In the genomic region with DNA sequence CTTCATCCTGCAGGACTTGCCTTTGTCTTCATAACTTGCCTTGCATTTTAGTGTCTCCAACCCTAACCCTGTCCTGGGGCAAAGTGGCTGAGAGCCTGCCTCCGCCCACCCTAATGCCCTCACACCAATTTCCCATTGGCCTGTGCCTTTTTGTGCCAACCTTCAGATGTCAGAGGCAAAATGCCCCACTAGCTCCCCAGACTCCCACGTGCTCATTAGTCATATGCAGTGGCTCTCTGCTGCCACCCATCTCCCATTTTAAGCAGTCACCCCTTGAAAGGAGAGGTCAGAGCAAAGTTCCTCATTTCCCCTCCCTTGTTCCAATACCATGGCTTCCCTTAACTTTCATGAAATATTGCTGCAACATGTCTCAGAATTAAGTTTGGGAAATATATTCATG, we compare ENCODE assay signal across 9 cellular contexts.
DNase-seq lines count a peak whose midpoint lies in the region; ATAC-seq and TF ChIP-seq lines count a peak whose summit lies in the region.
"Had no signal": no experiment of that assay in that cellular context is flagged by ENCODE, and none has a peak within 500 bp of the region (broad histone marks: within the 10 kb centered on the region; RNA-seq: fewer than 3 reads in every experiment).

No MANE protein-coding gene starts in this region.

- no peaks in the 10 kb centered on the region for H3K36me3 Mint-ChIP-seq in immature natural killer cell

- H3K36me3 ChIP-seq in Peyer's patch: no peaks in the 10 kb centered on the region

- no peaks in the 10 kb centered on the region for H3K27me3 ChIP-seq in Peyer's patch

- no peak for TF ChIP-seq POLR2A in Peyer's patch (IDR thresholded peaks at IDR 0.05)

- H3K4me3 Mint-ChIP-seq in immature natural killer cell: no peak overlapping the region
- H3K4me3 Mint-ChIP-seq: CD4-positive, alpha-beta T cell had no signal

- H3K9me3 ChIP-seq in Peyer's patch: no peaks in the 10 kb centered on the region

- H3K4me1 Mint-ChIP-seq in immature natural killer cell: no peaks in the 10 kb centered on the region

- H3K9me3 Mint-ChIP-seq in immature natural killer cell: no peaks in the 10 kb centered on the region
- H3K9me3 Mint-ChIP-seq: CD4-positive, alpha-beta T cell had no signal

- peak in 1 of 6 experiments; percentile 5 for TF ChIP-seq CTCF in Peyer's patch (IDR thresholded peaks at IDR 0.05)

- peaks cover 0 to 3% (median 2%) of the 10 kb centered on the region in 3 donors for H3K27me3 Mint-ChIP-seq in immature natural killer cell (ENCODE audit: low read depth in 3 of 3)
- H3K27me3 Mint-ChIP-seq: CD4-positive, alpha-beta T cell had no signal

- H3K27ac Mint-ChIP-seq in immature natural killer cell: no peak overlapping the region
- H3K27ac Mint-ChIP-seq: CD4-positive, alpha-beta T cell had no signal

- H3K4me3 ChIP-seq in Peyer's patch: no peak overlapping the region

- H3K27ac ChIP-seq in Peyer's patch: no peak overlapping the region

- intact Hi-C loops in left cardiac atrium (cut with DNase I): no loop called here

- peak; percentile 57 for ATAC-seq in HG02943 (IDR thresholded peaks at IDR 0.05; ENCODE audit: low read depth, unreplicated experiment)
- ATAC-seq in HG03571 (IDR thresholded peaks at IDR 0.05; ENCODE audit: unreplicated experiment): no peak
- no peak for ATAC-seq in left cardiac atrium

- DNase-seq in NOMO-1 (lab: John Stamatoyannopoulos, UW; ENCODE audit: unreplicated experiment in 2 of 2) (peak; percentile 4 to 19), NOMO-1 treated with dmso at 0.1 percent for 144 hours (lab: John Stamatoyannopoulos, UW; ENCODE audit: unreplicated experiment) (no peak), SIG-M5 treated with dmso at 0.1 percent for 504 hours (lab: John Stamatoyannopoulos, UW; ENCODE audit: unreplicated experiment) (peak; percentile 67), immature natural killer cell (peak in 2 of 3 donors; percentile 19 to 23), left cardiac atrium (no peak), Peyer's patch (no peak)

- no peaks in the 10 kb centered on the region for H3K4me1 ChIP-seq in Peyer's patch

Comparison
In these comparisons a context has a peak if more than half of its experiments do, and no peak if none do; other contexts are left out.
1. DNase-seq: peak in NOMO-1 (2 of 2), SIG-M5 treated with dmso at 0.1 percent for 504 hours (single experiment) and immature natural killer cell (2 of 3); none in NOMO-1 treated with dmso at 0.1 percent for 144 hours (single experiment), left cardiac atrium (single experiment) and Peyer's patch (0 of 3).